16 cellular contexts compared by ENCODE assay signal in genomic region chr17:81120149-81120484, GRCh38. TPM values are rescaled to one million over a fixed set of nuclear protein-coding genes. Genes with fewer than 3 reads are reported as not detected.
DNase-seq lines count a peak whose midpoint lies in the region; ATAC-seq and TF ChIP-seq lines count a peak whose summit lies in the region.
"Had no signal": no experiment of that assay in that cellular context is flagged by ENCODE, and none has a peak within 500 bp of the region (broad histone marks: within the 10 kb centered on the region; RNA-seq: fewer than 3 reads in every experiment).

No MANE protein-coding gene starts in this region.

- H3K36me3 ChIP-seq in RWPE2 (ENCODE audit: low read depth): no peaks in the 10 kb centered on the region
- H3K36me3 ChIP-seq in gastroesophageal sphincter: peaks cover 0 to 36% of the 10 kb centered on the region in 2 donors
- peaks cover 0 to 6% of the 10 kb centered on the region in 2 donors for H3K36me3 ChIP-seq in stomach smooth muscle (ENCODE audit: control insufficient read depth in 2 of 2, insufficient read depth in 2 of 2, low read length in 2 of 2)
- H3K36me3 ChIP-seq: ascending aorta had no signal

- no peak for TF ChIP-seq EP300 in gastroesophageal sphincter (IDR thresholded peaks at IDR 0.05)

- TF ChIP-seq POLR2A in gastroesophageal sphincter (IDR thresholded peaks at IDR 0.05): no peak

- H3K9me3 ChIP-seq in RWPE2 (ENCODE audit: severe bottlenecking) (no peaks in the 10 kb centered on the region), gastroesophageal sphincter (no peaks in the 10 kb centered on the region), stomach smooth muscle (ENCODE audit: control insufficient read depth in 2 of 2, low read length in 2 of 2) (no peaks in the 10 kb centered on the region)
- H3K9me3 ChIP-seq: ascending aorta had no signal

- DNase-seq in NCI-H1092 treated with DMSO at 0.1 percent for 48 hours (lab: John Stamatoyannopoulos, UW) (peak; percentile 39), NCI-H1092 (lab: John Stamatoyannopoulos, UW) (no peak), RWPE2 (ENCODE audit: low spot score) (no peak), OCI-M1 (lab: John Stamatoyannopoulos, UW) (no peak), midbrain (lab: John Stamatoyannopoulos, UW) (no peak)

- H3K9ac ChIP-seq in stomach smooth muscle (ENCODE audit: low read length in 2 of 2): no peak overlapping the region

- H3K27ac ChIP-seq in RWPE2 (ENCODE audit: poor library complexity, severe bottlenecking) (no peak overlapping the region), gastroesophageal sphincter (peak overlapping the region in 3 of 4 donors; percentile 60 to 80 (median 60)), stomach smooth muscle (ENCODE audit: low read length) (peak overlapping the region; percentile 62)
- H3K27ac ChIP-seq: foreskin keratinocyte had no signal

- peak; percentile 26 for TF ChIP-seq CTCF in RWPE2 (IDR thresholded peaks at IDR 0.05; ENCODE audit: poor library complexity, severe bottlenecking)
- no peak for TF ChIP-seq CTCF in gastroesophageal sphincter (IDR thresholded peaks at IDR 0.05)

- ATAC-seq in RWPE2 (ENCODE audit: low read depth) (no peak), gastroesophageal sphincter (no peak), HG03139 (IDR thresholded peaks at IDR 0.05; ENCODE audit: unreplicated experiment) (no peak)

- H3K4me1 ChIP-seq in RWPE2 (ENCODE audit: insufficient read depth, poor library complexity, severe bottlenecking) (no peaks in the 10 kb centered on the region), gastroesophageal sphincter (peaks cover 0 to 24% (median 3%) of the 10 kb centered on the region in 3 donors), stomach smooth muscle (ENCODE audit: control insufficient read depth, insufficient read depth, low read length) (peaks cover 15% of the 10 kb centered on the region)
- H3K4me1 ChIP-seq: ascending aorta, foreskin keratinocyte had no signal

- peaks cover 11% of the 10 kb centered on the region for H3K27me3 ChIP-seq in RWPE2 (ENCODE audit: insufficient read depth, poor library complexity, severe bottlenecking)
- H3K27me3 ChIP-seq in gastroesophageal sphincter: peaks cover 13% of the 10 kb centered on the region
- H3K27me3 ChIP-seq in stomach smooth muscle (ENCODE audit: control insufficient read depth in 1 of 2, insufficient read depth in 2 of 2, low read length in 2 of 2): no peaks in the 10 kb centered on the region
- H3K27me3 ChIP-seq: ascending aorta had no signal

- H3K4me3 ChIP-seq in RWPE2 (ENCODE audit: severe bottlenecking) (peak overlapping the region; percentile 44), gastroesophageal sphincter (peak overlapping the region in 1 of 2 donors; percentile 39), stomach smooth muscle (ENCODE audit: low read length in 2 of 2) (peak overlapping the region in 1 of 2 donors; percentile 59)

- WGBS in gastroesophageal sphincter (ENCODE audit: low coverage in 1 of 2), 2 donors: no CpG with 5 or more reads among the region's 33 CpGs

RNA-seq across cellular contexts. Expression of gene PVALEF, which starts 45.2 kb away (rescaled TPM):
- total RNA-seq in gastroesophageal sphincter: not detected
- total RNA-seq: activated T-helper 1 cell treated with anti-CD3 and anti-CD28 coated beads, Interleukin-12 subunit alpha, Interleukin-12 subunit beta, Interleukin-2, Interleukin-4 antibody, amounts not matched to agents 30 ng/mL and 10 ng/mL and 1 ng/mL, durations not matched to agents 14 hours and 24 hours and 36 hours; ascending aorta; CD8-positive, alpha-beta memory T cell; foreskin keratinocyte; H7; LHCN-M2; right cardiac atrium; T-helper 2 cell treated with Interferon-gamma antibody and Interleukin-4, amounts not matched to agents 100 ng/mL and 5 ng/mL, for 36 hours had no signal

RNA-seq across cellular contexts. Expression of gene AATK, which starts 45.9 kb away (rescaled TPM):
- 10 to 100 TPM; 14.5 to 28.0 (median 22.1) TPM for total RNA-seq in gastroesophageal sphincter
